10 cellular contexts compared by ENCODE assay signal in the genomic region with DNA sequence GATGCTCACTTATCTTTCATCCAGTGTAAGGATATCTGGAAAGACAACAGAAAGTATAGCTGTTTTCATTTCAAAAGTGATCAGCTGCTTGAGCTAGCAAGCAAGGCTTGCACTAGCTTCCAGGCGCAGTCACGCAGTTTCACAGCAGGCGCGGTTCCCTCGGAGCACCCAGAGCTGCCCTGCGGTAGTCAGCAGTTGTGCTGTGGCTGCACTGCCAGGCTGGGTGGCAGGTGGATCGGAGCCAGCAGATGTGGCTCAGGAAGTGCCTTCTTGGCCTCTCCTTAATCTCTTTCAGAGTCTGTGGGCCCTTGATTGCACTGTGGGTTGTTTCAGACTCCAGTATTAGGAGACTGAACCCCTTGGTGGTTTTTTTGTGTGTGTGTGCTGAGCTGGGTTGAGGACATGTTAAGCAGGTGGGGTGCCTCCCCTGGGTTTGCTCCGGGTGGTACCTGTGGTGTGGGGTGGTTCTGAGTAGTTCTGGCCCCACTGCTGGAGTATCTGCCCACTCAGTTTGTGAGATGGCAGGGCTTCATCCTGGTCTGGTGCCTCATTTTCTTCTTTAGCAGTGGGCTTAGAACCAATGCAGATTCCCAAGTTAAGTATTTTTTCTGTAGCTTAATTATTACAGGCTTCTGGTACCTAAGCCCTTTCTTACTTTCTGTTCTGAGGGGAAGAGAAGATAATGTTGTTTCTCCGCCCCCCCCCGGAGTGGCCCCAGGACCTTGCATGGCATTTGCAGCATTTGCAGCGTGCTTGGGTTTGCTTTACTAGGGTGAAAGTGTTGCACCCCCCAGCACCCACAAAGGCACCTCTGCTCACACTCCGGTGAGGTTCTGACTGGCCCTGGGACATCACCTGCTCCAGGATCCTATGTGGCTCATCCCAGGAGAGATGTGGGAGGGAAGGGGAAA. TPM values are rescaled to one million over a fixed set of nuclear protein-coding genes. Genes with fewer than 3 reads are reported as not detected.
A peak's percentile ranks its signal among the peaks of the same experiment; 100 is the strongest.
DNase-seq lines count a peak whose midpoint lies in the region; ATAC-seq and TF ChIP-seq lines count a peak whose summit lies in the region.
"Had no signal": no experiment of that assay in that cellular context is flagged by ENCODE, and none has a peak within 500 bp of the region (broad histone marks: within the 10 kb centered on the region; RNA-seq: fewer than 3 reads in every experiment).

No MANE protein-coding gene starts in this region.

- H3K27me3 ChIP-seq in AG04450 (ENCODE audit: control insufficient read depth, insufficient read depth, low read length) = no peaks in the 10 kb centered on the region
- H3K27me3 ChIP-seq: dorsolateral prefrontal cortex had no signal

- CTCF ChIA-PET in AG04450 (lab: Charles Lee) = interaction anchor here (1.0 to 3.9 kb wide), 3 partner anchors 16 to 97 kb away, joined by 3 to 24 read pairs (median 9); partner anchors contain the start of gene NSUN2

- DNase-seq in AG04450 (ENCODE audit: low read depth, low spot score) (no peak), UCSD-AML1 (lab: John Stamatoyannopoulos, UW; ENCODE audit: unreplicated experiment) (peak; percentile 26), left ventricle myocardium superior (peak; percentile 67), NCI-H2227 treated with DMSO at 0.1 percent for 48 hours (lab: John Stamatoyannopoulos, UW) (no peak), NCI-H146 (lab: John Stamatoyannopoulos, UW) (no peak), DMS 273 treated with DMSO at 0.1 percent for 48 hours (lab: John Stamatoyannopoulos, UW) (no peak), AML-193 (lab: John Stamatoyannopoulos, UW) (no peak)
- DNase-seq: NCI-H2029 treated with DMSO at 0.1 percent for 48 hours had no signal

- POLR2A ChIA-PET in AG04450 (lab: Yijun Ruan, JAX) = interaction anchor here (1.0 kb wide), 1 partner anchor 96 kb away, joined by 3 read pairs; the partner anchor contains the start of gene SRD5A1

- intact Hi-C loops in left ventricle myocardium superior (cut with micrococcal nuclease) = no loop called here

- no peaks in the 10 kb centered on the region for H3K9me3 ChIP-seq in AG04450 (ENCODE audit: control insufficient read depth, insufficient read depth, low read length)

- TF ChIP-seq CTCF in AG04450 (IDR thresholded peaks at IDR 0.05; ENCODE audit: low read depth, low read length) = no peak

- H3K4me3 ChIP-seq in AG04450 (ENCODE audit: low read depth, low read length) = no peak overlapping the region

- H3K27ac ChIP-seq in AG04450 (ENCODE audit: low read depth, low read length) = peak overlapping the region; percentile 21

- peak; percentile 30 for ATAC-seq in HG02623 (IDR thresholded peaks at IDR 0.05; ENCODE audit: unreplicated experiment)
- peak; percentile 36 for ATAC-seq in left ventricle myocardium superior

RNA-seq across cellular contexts. Expression of gene TENT4A, which starts 16.4 kb away (rescaled TPM):
- polyA plus RNA-seq in AG04450 (2011; rRNA removed) = 4.0 and 7.3 TPM in 2 replicates
- 12.2 and 12.3 TPM in 2 replicates for polyA minus RNA-seq in AG04450 (2011; rRNA and poly(A)+ RNA removed)
- total RNA-seq in left ventricle myocardium superior = 10.7 TPM

Comparison
In these comparisons a context has a peak if more than half of its experiments do, and no peak if none do; other contexts are left out.
1. DNase-seq: peak in UCSD-AML1 (single experiment) and left ventricle myocardium superior (single experiment); none in AG04450 (single experiment), NCI-H2227 treated with DMSO at 0.1 percent for 48 hours (single experiment), NCI-H146 (single experiment), DMS 273 treated with DMSO at 0.1 percent for 48 hours (single experiment) and AML-193 (0 of 2).